ENCODE assay signal across 1 cellular context in the genomic region with DNA sequence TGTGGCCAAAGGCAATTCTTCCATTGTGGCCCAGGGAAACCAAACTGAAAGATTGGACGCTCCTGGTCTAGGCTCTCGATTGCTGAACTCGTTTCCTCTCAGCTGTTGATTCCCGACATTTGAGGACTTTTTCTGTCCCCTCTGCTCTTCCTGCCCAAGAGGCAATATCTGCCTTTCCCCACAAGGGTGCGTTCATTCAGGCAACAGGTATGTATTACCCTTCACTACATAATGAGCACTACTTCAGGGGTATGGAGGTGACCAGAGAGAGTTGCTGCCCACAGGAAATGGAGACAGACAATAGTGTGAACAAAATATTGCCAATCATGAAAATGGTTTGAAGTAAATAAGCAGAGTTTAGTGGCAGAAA.
TF ChIP-seq lines count a peak whose summit lies in the region.

No MANE protein-coding gene starts in this region.

TF ChIP-seq in GM12878, 131 proteins besides CTCF, POLR2A, EP300 and RAD21:
- no peak for TF ChIP-seq SRF (IDR thresholded peaks at IDR 0.05; ENCODE audit: low read depth in 2 of 2, low read length in 2 of 2)
- no peak for TF ChIP-seq SUZ12 (IDR thresholded peaks at IDR 0.05; ENCODE audit: unreplicated experiment)
- no peak for TF ChIP-seq MXI1 (IDR thresholded peaks at IDR 0.05; ENCODE audit: low read depth, low read length)
- TF ChIP-seq MEF2A (IDR thresholded peaks at IDR 0.05; ENCODE audit: insufficient read depth, low read depth, low read length), result no peak
- TF ChIP-seq CREB1 (IDR thresholded peaks at IDR 0.05; ENCODE audit: low read depth), result no peak
- no peak for TF ChIP-seq EED (IDR thresholded peaks at IDR 0.05; ENCODE audit: low read depth)
- TF ChIP-seq BRCA1 (IDR thresholded peaks at IDR 0.05; ENCODE audit: low read depth, low read length), result no peak
- no peak for TF ChIP-seq ZSCAN29 (IDR thresholded peaks at IDR 0.05)
- no peak for TF ChIP-seq IKZF1 (conservative IDR thresholded peaks at IDR 0.05)
- TF ChIP-seq NFXL1 (IDR thresholded peaks at IDR 0.05; ENCODE audit: borderline replicate concordance), result no peak
- TF ChIP-seq RAD51 (IDR thresholded peaks at IDR 0.05), result no peak
- no peak for TF ChIP-seq CBFB (IDR thresholded peaks at IDR 0.05; ENCODE audit: low read depth)
- TF ChIP-seq, protein P1, sequence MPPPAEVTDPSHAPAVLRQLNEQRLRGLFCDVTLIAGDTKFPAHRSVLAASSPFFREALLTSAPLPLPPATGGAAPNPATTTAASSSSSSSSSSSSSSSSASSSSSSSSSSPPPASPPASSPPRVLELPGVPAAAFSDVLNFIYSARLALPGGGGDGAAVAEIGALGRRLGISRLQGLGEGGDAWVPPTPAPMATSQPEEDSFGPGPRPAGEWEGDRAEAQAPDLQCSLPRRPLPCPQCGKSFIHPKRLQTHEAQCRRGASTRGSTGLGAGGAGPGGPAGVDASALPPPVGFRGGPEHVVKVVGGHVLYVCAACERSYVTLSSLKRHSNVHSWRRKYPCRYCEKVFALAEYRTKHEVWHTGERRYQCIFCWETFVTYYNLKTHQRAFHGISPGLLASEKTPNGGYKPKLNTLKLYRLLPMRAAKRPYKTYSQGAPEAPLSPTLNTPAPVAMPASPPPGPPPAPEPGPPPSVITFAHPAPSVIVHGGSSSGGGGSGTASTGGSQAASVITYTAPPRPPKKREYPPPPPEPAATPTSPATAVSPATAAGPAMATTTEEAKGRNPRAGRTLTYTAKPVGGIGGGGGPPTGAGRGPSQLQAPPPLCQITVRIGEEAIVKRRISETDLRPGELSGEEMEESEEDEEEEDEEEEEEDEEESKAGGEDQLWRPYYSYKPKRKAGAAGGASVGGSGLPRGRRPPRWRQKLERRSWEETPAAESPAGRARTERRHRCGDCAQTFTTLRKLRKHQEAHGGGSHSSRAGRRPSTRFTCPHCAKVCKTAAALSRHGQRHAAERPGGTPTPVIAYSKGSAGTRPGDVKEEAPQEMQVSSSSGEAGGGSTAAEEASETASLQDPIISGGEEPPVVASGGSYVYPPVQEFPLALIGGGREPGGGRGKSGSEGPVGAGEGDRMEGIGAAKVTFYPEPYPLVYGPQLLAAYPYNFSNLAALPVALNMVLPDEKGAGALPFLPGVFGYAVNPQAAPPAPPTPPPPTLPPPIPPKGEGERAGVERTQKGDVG (CRISPR knock-in tag; IDR thresholded peaks at IDR 0.05), result no peak
- no peak for TF ChIP-seq NR2F1 (conservative IDR thresholded peaks at IDR 0.05)
- TF ChIP-seq STAT1 (conservative IDR thresholded peaks at IDR 0.05), result no peak
- TF ChIP-seq, protein P2, sequence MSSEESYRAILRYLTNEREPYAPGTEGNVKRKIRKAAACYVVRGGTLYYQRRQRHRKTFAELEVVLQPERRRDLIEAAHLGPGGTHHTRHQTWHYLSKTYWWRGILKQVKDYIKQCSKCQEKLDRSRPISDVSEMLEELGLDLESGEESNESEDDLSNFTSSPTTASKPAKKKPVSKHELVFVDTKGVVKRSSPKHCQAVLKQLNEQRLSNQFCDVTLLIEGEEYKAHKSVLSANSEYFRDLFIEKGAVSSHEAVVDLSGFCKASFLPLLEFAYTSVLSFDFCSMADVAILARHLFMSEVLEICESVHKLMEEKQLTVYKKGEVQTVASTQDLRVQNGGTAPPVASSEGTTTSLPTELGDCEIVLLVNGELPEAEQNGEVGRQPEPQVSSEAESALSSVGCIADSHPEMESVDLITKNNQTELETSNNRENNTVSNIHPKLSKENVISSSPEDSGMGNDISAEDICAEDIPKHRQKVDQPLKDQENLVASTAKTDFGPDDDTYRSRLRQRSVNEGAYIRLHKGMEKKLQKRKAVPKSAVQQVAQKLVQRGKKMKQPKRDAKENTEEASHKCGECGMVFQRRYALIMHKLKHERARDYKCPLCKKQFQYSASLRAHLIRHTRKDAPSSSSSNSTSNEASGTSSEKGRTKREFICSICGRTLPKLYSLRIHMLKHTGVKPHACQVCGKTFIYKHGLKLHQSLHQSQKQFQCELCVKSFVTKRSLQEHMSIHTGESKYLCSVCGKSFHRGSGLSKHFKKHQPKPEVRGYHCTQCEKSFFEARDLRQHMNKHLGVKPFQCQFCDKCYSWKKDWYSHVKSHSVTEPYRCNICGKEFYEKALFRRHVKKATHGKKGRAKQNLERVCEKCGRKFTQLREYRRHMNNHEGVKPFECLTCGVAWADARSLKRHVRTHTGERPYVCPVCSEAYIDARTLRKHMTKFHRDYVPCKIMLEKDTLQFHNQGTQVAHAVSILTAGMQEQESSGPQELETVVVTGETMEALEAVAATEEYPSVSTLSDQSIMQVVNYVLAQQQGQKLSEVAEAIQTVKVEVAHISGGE (CRISPR knock-in tag; IDR thresholded peaks at IDR 0.05), result no peak
- TF ChIP-seq IKZF2 (IDR thresholded peaks at IDR 0.05), result no peak
- no peak for TF ChIP-seq TCF7 (IDR thresholded peaks at IDR 0.05; ENCODE audit: borderline replicate concordance)
